In the genomic region with DNA sequence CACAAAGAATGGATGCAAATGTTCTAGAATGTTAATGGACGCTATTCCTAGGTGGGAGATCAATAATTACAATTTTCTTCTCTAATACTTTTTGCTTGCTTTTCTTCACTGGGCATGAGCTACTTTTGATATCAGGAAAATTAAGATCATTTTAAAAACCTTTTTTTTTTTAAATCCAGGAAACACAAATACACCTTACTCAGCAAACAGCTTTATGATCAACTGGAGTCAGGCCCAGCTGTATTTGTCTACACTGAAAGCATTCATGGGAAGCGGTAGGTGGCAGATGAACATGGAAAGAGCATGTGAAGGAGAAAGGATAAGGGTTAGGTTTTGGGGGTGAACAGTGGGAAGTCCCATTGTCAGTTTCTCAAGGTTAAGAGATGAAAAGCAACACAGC, we compare ENCODE assay signal across 35 cellular contexts.
"Had no signal": no experiment of that assay in that cellular context is flagged by ENCODE, and none has a peak within 500 bp of the region (broad histone marks: within the 10 kb centered on the region; RNA-seq: fewer than 3 reads in every experiment).

No MANE protein-coding gene starts in this region.

- ATAC-seq: activated CD8-positive, alpha-beta memory T cell treated with anti-CD3 and anti-CD28 coated beads, Interleukin-2, amount 10 ng/mL, durations not matched to agents 7 days and 5 days; activated naive CD4-positive, alpha-beta T cell treated with anti-CD3 and anti-CD28 coated beads, Interleukin-2, amount 50 U/mL, for 72 hours; body of pancreas; Right ventricle myocardium inferior; SK-N-SH treated with all-trans-retinoic acid at 6 μM for 48 hours; T-cell had no signal

- H3K27ac ChIP-seq: adrenal gland, body of pancreas, KMS-11, PC-9, RWPE1, WERI-Rb-1 had no signal

- H3K4me3 ChIP-seq: adrenal gland, body of pancreas, PC-9 had no signal

- H3K9me3 Mint-ChIP-seq: activated CD4-positive, alpha-beta T cell treated with anti-CD3 and anti-CD28 coated beads, Interleukin-2, amount 10 ng/mL, durations not matched to agents 24 days and 14 days; activated naive CD4-positive, alpha-beta T cell treated with anti-CD3 and anti-CD28 coated beads for 36 hours; activated naive CD4-positive, alpha-beta T cell treated with anti-CD3 and anti-CD28 coated beads, Interleukin-2, amount 50 U/mL, for 72 hours; T-cell had no signal

- H3K9me3 ChIP-seq: adrenal gland, body of pancreas had no signal

- H3K4me3 Mint-ChIP-seq: activated CD4-positive, alpha-beta T cell treated with anti-CD3 and anti-CD28 coated beads, Interleukin-2, amount 10 ng/mL, durations not matched to agents 24 days and 14 days; activated CD8-positive, alpha-beta memory T cell treated with anti-CD3 and anti-CD28 coated beads, Interleukin-2, amount 10 ng/mL, durations not matched to agents 7 days and 5 days; activated naive CD4-positive, alpha-beta T cell treated with anti-CD3 and anti-CD28 coated beads for 36 hours had no signal

- H3K27me3 ChIP-seq: adrenal gland, body of pancreas had no signal

- H3K27ac Mint-ChIP-seq: activated CD4-positive, alpha-beta T cell treated with anti-CD3 and anti-CD28 coated beads, Interleukin-2, amount 10 ng/mL, durations not matched to agents 24 days and 14 days; activated CD8-positive, alpha-beta memory T cell treated with anti-CD3 and anti-CD28 coated beads, Interleukin-2, amount 10 ng/mL, durations not matched to agents 7 days and 5 days; activated naive CD4-positive, alpha-beta T cell treated with anti-CD3 and anti-CD28 coated beads for 36 hours; activated naive CD4-positive, alpha-beta T cell treated with anti-CD3 and anti-CD28 coated beads, Interleukin-2, amount 50 U/mL, for 72 hours had no signal

- DNase-seq: activated CD4-positive, alpha-beta T cell treated with anti-CD3 and anti-CD28 coated beads for 1 hour; activated CD4-positive, alpha-beta T cell treated with anti-CD3 and anti-CD28 coated beads, Interleukin-2, amount 10 ng/mL, durations not matched to agents 24 days and 14 days; activated CD4-positive, alpha-beta T cell treated with anti-CD3 and anti-CD28 coated beads, Interleukin-2, amount 50 U/mL, for 48 hours; activated CD4-positive, CD25-positive, alpha-beta regulatory T cell; activated CD8-positive, alpha-beta memory T cell treated with anti-CD3 and anti-CD28 coated beads for 24 hours; activated CD8-positive, alpha-beta memory T cell treated with anti-CD3 and anti-CD28 coated beads, Interleukin-2, amount 10 ng/mL, durations not matched to agents 7 days and 5 days; activated CD8-positive, alpha-beta memory T cell treated with anti-CD3 and anti-CD28 coated beads, Interleukin-2, amount 50 U/mL, for 48 hours; activated gamma-delta T cell treated with Interleukin-2 at 50 U/mL for 16 hours; activated naive CD4-positive, alpha-beta T cell treated with anti-CD3 and anti-CD28 coated beads for 36 hours; adrenal gland; body of pancreas; caudate nucleus; cerebellar nuclear complex; NCI-H1092 treated with DMSO at 0.1 percent for 48 hours; NCI-H1417; NCI-H146; NCI-H187; NCI-H2029 treated with DMSO at 0.1 percent for 48 hours; NCI-H2107; NCI-H2171; NCI-H510A; NCI-H526; NCI-H748 treated with DMSO at 0.1 percent for 48 hours; NK-92 treated with Interleukin-12 subunit alpha and Interleukin-12 subunit beta, amount 100 ng/mL, for 24 hours; PC-9; SIG-M5; T-cell; T-helper 2 cell; T-helper 9 cell; WERI-Rb-1 had no signal

- H3K27me3 Mint-ChIP-seq: activated CD4-positive, alpha-beta T cell treated with anti-CD3 and anti-CD28 coated beads, Interleukin-2, amount 10 ng/mL, durations not matched to agents 24 days and 14 days; activated CD8-positive, alpha-beta memory T cell treated with anti-CD3 and anti-CD28 coated beads, Interleukin-2, amount 10 ng/mL, durations not matched to agents 7 days and 5 days; T-cell had no signal

- H3K4me1 ChIP-seq: adrenal gland, body of pancreas had no signal
